In the genomic region with DNA sequence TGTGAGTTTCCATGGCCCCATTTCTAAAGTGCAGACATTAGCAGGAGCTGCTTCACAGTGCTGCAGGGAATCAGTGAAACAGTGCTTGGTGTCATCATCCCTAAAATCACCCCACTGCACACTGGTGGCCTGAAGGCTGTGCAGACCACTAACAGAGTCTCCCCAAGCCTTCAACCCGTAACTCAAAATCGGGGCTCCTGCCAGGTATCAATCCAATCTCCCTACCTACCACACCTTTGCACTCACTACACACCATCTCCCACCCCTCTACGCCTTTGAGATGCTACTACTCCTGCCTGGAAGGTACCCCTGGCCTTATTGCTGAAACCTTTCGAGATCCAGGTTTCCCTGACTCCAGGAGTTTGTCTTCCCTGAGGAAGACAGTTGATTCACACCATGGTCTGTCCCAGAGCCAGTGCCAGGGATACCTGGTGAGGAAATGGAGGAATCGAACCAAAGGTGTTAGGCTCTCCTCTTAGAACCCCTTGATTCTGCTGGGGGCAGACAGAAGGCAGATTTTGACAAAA, we compare ENCODE assay signal across 1 cellular context.
TF ChIP-seq lines count a peak whose summit lies in the region.

No MANE protein-coding gene starts in this region.

TF ChIP-seq in IMR-90, 13 proteins besides CTCF, POLR2A, EP300 and RAD21 (continued from another document):
- TF ChIP-seq, protein P1, sequence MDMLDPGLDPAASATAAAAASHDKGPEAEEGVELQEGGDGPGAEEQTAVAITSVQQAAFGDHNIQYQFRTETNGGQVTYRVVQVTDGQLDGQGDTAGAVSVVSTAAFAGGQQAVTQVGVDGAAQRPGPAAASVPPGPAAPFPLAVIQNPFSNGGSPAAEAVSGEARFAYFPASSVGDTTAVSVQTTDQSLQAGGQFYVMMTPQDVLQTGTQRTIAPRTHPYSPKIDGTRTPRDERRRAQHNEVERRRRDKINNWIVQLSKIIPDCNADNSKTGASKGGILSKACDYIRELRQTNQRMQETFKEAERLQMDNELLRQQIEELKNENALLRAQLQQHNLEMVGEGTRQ (IDR thresholded peaks at IDR 0.05; ENCODE audit: low read depth, low read length), result no peak
- TF ChIP-seq MAZ (IDR thresholded peaks at IDR 0.05; ENCODE audit: borderline replicate concordance, low read depth, low read length) (no peak), CEBPB (IDR thresholded peaks at IDR 0.05; ENCODE audit: low read depth, low read length) (no peak), RFX5 (IDR thresholded peaks at IDR 0.05; ENCODE audit: low read depth, low read length) (no peak), BHLHE40 (IDR thresholded peaks at IDR 0.05; ENCODE audit: low read depth, low read length) (no peak), RCOR1 (IDR thresholded peaks at IDR 0.05; ENCODE audit: insufficient replicate concordance, low read length) (no peak)
